1 cellular context compared by ENCODE assay signal in the genomic region with DNA sequence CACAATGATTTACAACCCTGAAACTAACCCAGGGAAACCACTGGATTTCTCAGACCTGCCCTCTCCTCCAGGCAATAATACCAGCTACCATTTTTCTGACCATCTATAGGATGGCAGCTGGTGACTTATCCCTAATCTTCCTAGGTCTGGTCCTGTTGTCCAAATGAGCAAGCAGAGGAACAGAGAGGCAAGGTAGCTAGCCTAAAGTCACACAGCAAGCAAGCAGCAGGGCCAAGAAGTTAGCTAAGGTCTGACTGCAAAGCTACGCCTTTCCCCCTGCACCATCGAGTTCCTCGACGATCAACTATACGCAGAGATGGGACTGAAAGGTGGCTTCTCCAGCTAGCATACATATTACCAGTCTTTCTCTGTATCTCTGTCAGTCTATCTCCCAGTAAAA.
TF ChIP-seq lines count a peak whose summit lies in the region.

No MANE protein-coding gene starts in this region.

TF ChIP-seq in K562, 482 proteins besides CTCF, POLR2A, EP300 and RAD21:
- peak; percentile 81 for TF ChIP-seq RBM25 (IDR thresholded peaks at IDR 0.05; ENCODE audit: low read depth, low read length, severe bottlenecking)
- TF ChIP-seq, protein P1, sequence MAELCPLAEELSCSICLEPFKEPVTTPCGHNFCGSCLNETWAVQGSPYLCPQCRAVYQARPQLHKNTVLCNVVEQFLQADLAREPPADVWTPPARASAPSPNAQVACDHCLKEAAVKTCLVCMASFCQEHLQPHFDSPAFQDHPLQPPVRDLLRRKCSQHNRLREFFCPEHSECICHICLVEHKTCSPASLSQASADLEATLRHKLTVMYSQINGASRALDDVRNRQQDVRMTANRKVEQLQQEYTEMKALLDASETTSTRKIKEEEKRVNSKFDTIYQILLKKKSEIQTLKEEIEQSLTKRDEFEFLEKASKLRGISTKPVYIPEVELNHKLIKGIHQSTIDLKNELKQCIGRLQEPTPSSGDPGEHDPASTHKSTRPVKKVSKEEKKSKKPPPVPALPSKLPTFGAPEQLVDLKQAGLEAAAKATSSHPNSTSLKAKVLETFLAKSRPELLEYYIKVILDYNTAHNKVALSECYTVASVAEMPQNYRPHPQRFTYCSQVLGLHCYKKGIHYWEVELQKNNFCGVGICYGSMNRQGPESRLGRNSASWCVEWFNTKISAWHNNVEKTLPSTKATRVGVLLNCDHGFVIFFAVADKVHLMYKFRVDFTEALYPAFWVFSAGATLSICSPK (IDR thresholded peaks at IDR 0.05; ENCODE audit: borderline replicate concordance), result no peak
- TF ChIP-seq, protein P2, sequence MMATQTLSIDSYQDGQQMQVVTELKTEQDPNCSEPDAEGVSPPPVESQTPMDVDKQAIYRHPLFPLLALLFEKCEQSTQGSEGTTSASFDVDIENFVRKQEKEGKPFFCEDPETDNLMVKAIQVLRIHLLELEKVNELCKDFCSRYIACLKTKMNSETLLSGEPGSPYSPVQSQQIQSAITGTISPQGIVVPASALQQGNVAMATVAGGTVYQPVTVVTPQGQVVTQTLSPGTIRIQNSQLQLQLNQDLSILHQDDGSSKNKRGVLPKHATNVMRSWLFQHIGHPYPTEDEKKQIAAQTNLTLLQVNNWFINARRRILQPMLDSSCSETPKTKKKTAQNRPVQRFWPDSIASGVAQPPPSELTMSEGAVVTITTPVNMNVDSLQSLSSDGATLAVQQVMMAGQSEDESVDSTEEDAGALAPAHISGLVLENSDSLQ (IDR thresholded peaks at IDR 0.05), result 0 out of 2 replicates have a peak, but pooled peaks have one; percentile 13
- no peak for TF ChIP-seq NCOA2 (IDR thresholded peaks at IDR 0.05; ENCODE audit: partially characterized antibody in 2 of 2)
- TF ChIP-seq ZFP36 (IDR thresholded peaks at IDR 0.05; ENCODE audit: low read depth, low read length, partially characterized antibody), result peak; percentile 77
- no peak for TF ChIP-seq ZNF217 (CRISPR knock-in tag; IDR thresholded peaks at IDR 0.05)
- no peak for TF ChIP-seq HDAC8 (tag; IDR thresholded peaks at IDR 0.05)
- TF ChIP-seq BCOR (IDR thresholded peaks at IDR 0.05), result peak; percentile 57
- TF ChIP-seq NCOR1 (IDR thresholded peaks at IDR 0.05), result no peak
- TF ChIP-seq PCBP2 (IDR thresholded peaks at IDR 0.05; ENCODE audit: low read depth, low read length, poor library complexity, severe bottlenecking), result no peak
